ENCODE assay signal across 13 cellular contexts in genomic region chr11:119369035-119369925, GRCh38. TPM values are rescaled to one million over a fixed set of nuclear protein-coding genes. Genes with fewer than 3 reads are reported as not detected.
DNase-seq lines count a peak whose midpoint lies in the region; ATAC-seq and TF ChIP-seq lines count a peak whose summit lies in the region.
"Had no signal": no experiment of that assay in that cellular context is flagged by ENCODE, and none has a peak within 500 bp of the region (broad histone marks: within the 10 kb centered on the region; RNA-seq: fewer than 3 reads in every experiment).

No MANE protein-coding gene starts in this region.

- peak overlapping the region; percentile 5 for H3K4me3 Mint-ChIP-seq in progenitor cell of endocrine pancreas (ENCODE audit: low read depth)
- H3K4me3 Mint-ChIP-seq in activated T-cell treated with anti-CD3 and anti-CD28 coated beads, Interleukin-2, amount 50 U/mL, for 72 hours: no peak overlapping the region

- peaks cover 5% of the 10 kb centered on the region for H3F3A ChIP-seq in PC-9 (ENCODE audit: insufficient read depth, low read depth)

- TF ChIP-seq CTCF in PC-9 (conservative IDR thresholded peaks at IDR 0.05) (no peak), progenitor cell of endocrine pancreas (IDR thresholded peaks at IDR 0.05; ENCODE audit: unreplicated experiment) (no peak)

- H3K27ac ChIP-seq in BLaER1 treated with 17β-estradiol and CSF1 and Interleukin-3, amounts not matched to agents 10 nM and 100 nM: peak overlapping the region in 1 of 11 experiments; percentile 31; a peak in 1 of 22 replicates
- H3K27ac ChIP-seq in PC-9: no peak overlapping the region
- H3K27ac ChIP-seq: VCaP had no signal

- intact Hi-C loops in PC-9 (cut with micrococcal nuclease; ENCODE audit: unreplicated experiment) (loop anchor here (10.0 kb wide), 1 partner anchor 756 kb away; no protein-coding TSS in a partner anchor), cardiac septum (cut with DNase I) (no loop called here)

- H3K9me2 ChIP-seq in PC-9 (ENCODE audit: insufficient read depth): no peaks in the 10 kb centered on the region

- peak overlapping the region; percentile 35 for H3K27ac Mint-ChIP-seq in progenitor cell of endocrine pancreas
- no peak overlapping the region for H3K27ac Mint-ChIP-seq in activated T-cell treated with anti-CD3 and anti-CD28 coated beads, Interleukin-2, amount 50 U/mL, for 72 hours

- no peaks in the 10 kb centered on the region for H3K36me3 Mint-ChIP-seq in progenitor cell of endocrine pancreas (ENCODE audit: insufficient read depth)
- H3K36me3 Mint-ChIP-seq in activated T-cell treated with anti-CD3 and anti-CD28 coated beads, Interleukin-2, amount 50 U/mL, for 72 hours (ENCODE audit: insufficient read depth in 2 of 2): peaks cover 0 to 2% of the 10 kb centered on the region in 2 donors
- H3K36me3 Mint-ChIP-seq: CD4-positive, alpha-beta memory T cell had no signal

- H3K4me1 ChIP-seq in BLaER1 treated with 17β-estradiol and CSF1 and Interleukin-3, amounts not matched to agents 10 nM and 100 nM: peaks cover 33 to 89% (median 76%) of the 10 kb centered on the region in 10 experiments
- H3K4me1 ChIP-seq in PC-9 (replicated peaks; ENCODE audit: insufficient read depth): peaks cover 21% of the 10 kb centered on the region

- H3K27me3 Mint-ChIP-seq in progenitor cell of endocrine pancreas: peaks cover 8% of the 10 kb centered on the region
- peaks cover 35% of the 10 kb centered on the region for H3K27me3 Mint-ChIP-seq in activated T-cell treated with anti-CD3 and anti-CD28 coated beads, Interleukin-2, amount 50 U/mL, for 72 hours (ENCODE audit: low read depth)

- POLR2A ChIA-PET in PC-9 (lab: Charles Lee; ENCODE audit: unreplicated experiment): interaction anchor here (0.7 kb wide), 1 partner anchor 231 kb away, joined by 5 read pairs; no protein-coding TSS in a partner anchor

- peak overlapping the region in 2 of 11 experiments; percentile 13 to 32; a peak in 2 of 22 replicates for H3K9ac ChIP-seq in BLaER1 treated with 17β-estradiol and CSF1 and Interleukin-3, amounts not matched to agents 10 nM and 100 nM

- H4K20me1 ChIP-seq in BLaER1 treated with 17β-estradiol and CSF1 and Interleukin-3, amounts not matched to agents 10 nM and 100 nM: no peaks in the 10 kb centered on the region
- H4K20me1 ChIP-seq in PC-9 (ENCODE audit: insufficient read depth): no peaks in the 10 kb centered on the region

- ATAC-seq in activated T-cell treated with anti-CD3 and anti-CD28 coated beads, Interleukin-2, amount 50 U/mL, for 72 hours (replicated peaks in 1 of 2): no peak
- ATAC-seq: GM12878 had no signal

- no peaks in the 10 kb centered on the region for H3K36me3 ChIP-seq in BLaER1 treated with 17β-estradiol and CSF1 and Interleukin-3, amounts not matched to agents 10 nM and 100 nM
- H3K36me3 ChIP-seq in PC-9 (ENCODE audit: low read depth): no peaks in the 10 kb centered on the region

- H3K4me2 ChIP-seq in BLaER1 treated with 17β-estradiol and CSF1 and Interleukin-3, amounts not matched to agents 10 nM and 100 nM: peak overlapping the region; percentile 37 to 74 (median 62)
- peak overlapping the region; percentile 32 for H3K4me2 ChIP-seq in PC-9

- no peaks in the 10 kb centered on the region for H3K9me3 ChIP-seq in BLaER1 treated with 17β-estradiol and CSF1 and Interleukin-3, amounts not matched to agents 10 nM and 100 nM (replicated peaks in 1 of 11)
- no peaks in the 10 kb centered on the region for H3K9me3 ChIP-seq in PC-9 (ENCODE audit: insufficient read depth, low read depth)

- H2AFZ ChIP-seq in PC-9: no peak overlapping the region

- CTCF ChIA-PET in PC-9 (lab: Charles Lee): interaction anchor here (0.5 to 1.5 kb wide), 5 partner anchors 8 to 924 kb away, joined by 3 to 5 read pairs (median 3); no protein-coding TSS in a partner anchor

- peaks cover 2 to 12% (median 6%) of the 10 kb centered on the region in 11 experiments; a peak in 20 of 22 replicates for H3K27me3 ChIP-seq in BLaER1 treated with 17β-estradiol and CSF1 and Interleukin-3, amounts not matched to agents 10 nM and 100 nM
- H3K27me3 ChIP-seq in PC-9 (ENCODE audit: insufficient read depth, low read depth): no peaks in the 10 kb centered on the region

- DNase-seq in PC-9 (no peak), cardiac septum (ENCODE audit: low spot score) (peak; percentile 60), progenitor cell of endocrine pancreas (ENCODE audit: low spot score, unreplicated experiment) (no peak), NCI-H345 treated with DMSO at 0.1 percent for 48 hours (lab: John Stamatoyannopoulos, UW; ENCODE audit: unreplicated experiment) (no peak), COR-L47 (lab: John Stamatoyannopoulos, UW) (no peak)
- DNase-seq in effector CD8-positive, alpha-beta T cell (lab: John Stamatoyannopoulos, UW): no peak
- DNase-seq in activated T-cell treated with anti-CD3 and anti-CD28 coated beads, Interleukin-2, amount 50 U/mL, for 72 hours: no peak
- DNase-seq: CD4-positive, alpha-beta memory T cell; cortex of kidney had no signal

- BruUV-seq in PC-9 (replicated peaks; lab: Mats Ljungman, UMichigan): no TSS peak

- H3K79me2 ChIP-seq in PC-9 (ENCODE audit: low read depth): no peaks in the 10 kb centered on the region

- H3K9me3 Mint-ChIP-seq in progenitor cell of endocrine pancreas (ENCODE audit: low read depth): no peaks in the 10 kb centered on the region
- peaks cover 0 to 2% of the 10 kb centered on the region in 2 donors for H3K9me3 Mint-ChIP-seq in activated T-cell treated with anti-CD3 and anti-CD28 coated beads, Interleukin-2, amount 50 U/mL, for 72 hours
- H3K9me3 Mint-ChIP-seq: CD4-positive, alpha-beta memory T cell had no signal

- peaks cover 47% of the 10 kb centered on the region for H3K4me1 Mint-ChIP-seq in progenitor cell of endocrine pancreas (ENCODE audit: low read depth)
- peaks cover 16% of the 10 kb centered on the region for H3K4me1 Mint-ChIP-seq in activated T-cell treated with anti-CD3 and anti-CD28 coated beads, Interleukin-2, amount 50 U/mL, for 72 hours (ENCODE audit: low read depth)

- no peak overlapping the region for H3K4me3 ChIP-seq in BLaER1 treated with 17β-estradiol and CSF1 and Interleukin-3, amounts not matched to agents 10 nM and 100 nM
- no peak overlapping the region for H3K4me3 ChIP-seq in PC-9
- H3K4me3 ChIP-seq: GM12878 had no signal

RNA-seq across cellular contexts. Expression of gene USP2, which starts 12.2 kb away (rescaled TPM):
- total RNA-seq in PC-9 (2021) (2.1 and 2.7 TPM in 2 replicates), cardiac septum (80.0 TPM), progenitor cell of endocrine pancreas (5.1 and 6.3 TPM in 2 replicates)
- total RNA-seq in activated T-cell treated with anti-CD3 and anti-CD28 coated beads, Interleukin-2, amount 50 U/mL, for 72 hours: 1 to 10 TPM in 1 of 2 donors, under 1 TPM in 1; 0.91 to 3.0 TPM

RNA-seq across cellular contexts. Expression of gene MFRP, which starts 22.8 kb away (rescaled TPM):
- total RNA-seq in PC-9 (2021) (not detected in 2 replicates), cardiac septum (not detected), progenitor cell of endocrine pancreas (not detected in 2 replicates)
- not detected for total RNA-seq in activated T-cell treated with anti-CD3 and anti-CD28 coated beads, Interleukin-2, amount 50 U/mL, for 72 hours
- total RNA-seq: CD4-positive, alpha-beta memory T cell; GM12878; osteocyte had no signal

RNA-seq across cellular contexts. Expression of gene C1QTNF5, which starts 28.6 kb away (rescaled TPM):
- total RNA-seq in PC-9 (2021): not detected in 2 replicates
- total RNA-seq in cardiac septum: 33.8 TPM
- 0.31 and 0.40 TPM in 2 replicates for total RNA-seq in progenitor cell of endocrine pancreas
- not detected for total RNA-seq in activated T-cell treated with anti-CD3 and anti-CD28 coated beads, Interleukin-2, amount 50 U/mL, for 72 hours
- total RNA-seq: CD4-positive, alpha-beta memory T cell; GM12878 had no signal

RNA-seq across cellular contexts. Expression of gene RNF26, which starts 35.0 kb away (rescaled TPM):
- total RNA-seq in PC-9 (2021): 55.0 and 64.3 TPM in 2 replicates
- 10.7 TPM for total RNA-seq in cardiac septum
- total RNA-seq in progenitor cell of endocrine pancreas: 30.3 and 34.2 TPM in 2 replicates
- 10 to 100 TPM; 32.5 to 38.9 TPM for total RNA-seq in activated T-cell treated with anti-CD3 and anti-CD28 coated beads, Interleukin-2, amount 50 U/mL, for 72 hours

RNA-seq across cellular contexts. Expression of gene MCAM, which starts 52.4 kb away (rescaled TPM):
- total RNA-seq in PC-9 (2021): 38.8 and 54.5 TPM in 2 replicates
- total RNA-seq in cardiac septum: 110 TPM
- 9.8 and 12.7 TPM in 2 replicates for total RNA-seq in progenitor cell of endocrine pancreas
- 1 to 10 TPM; 4.7 to 5.2 TPM for total RNA-seq in activated T-cell treated with anti-CD3 and anti-CD28 coated beads, Interleukin-2, amount 50 U/mL, for 72 hours

Comparison
In these comparisons a context has a peak if more than half of its experiments do, and no peak if none do; other contexts are left out.
1. RNA of gene USP2, which starts 12.2 kb away (total RNA-seq): 80.0 TPM in cardiac septum (single experiment); 5.1 to 6.3 TPM in progenitor cell of endocrine pancreas, 0.91 to 3.0 TPM in activated T-cell treated with anti-CD3 and anti-CD28 coated beads, Interleukin-2, amount 50 U/mL, for 72 hours and 2.1 to 2.7 TPM in PC-9; every median in the first group is over 10 times any median in the second.
2. RNA of gene C1QTNF5, which starts 28.6 kb away (total RNA-seq): 33.8 TPM in cardiac septum (single experiment); 0.31 to 0.40 TPM in progenitor cell of endocrine pancreas, not detected in PC-9 and not detected in activated T-cell treated with anti-CD3 and anti-CD28 coated beads, Interleukin-2, amount 50 U/mL, for 72 hours; every median in the first group is over 10 times any median in the second.